Comparison of ENCODE assay signal across 8 cellular contexts in the genomic region with DNA sequence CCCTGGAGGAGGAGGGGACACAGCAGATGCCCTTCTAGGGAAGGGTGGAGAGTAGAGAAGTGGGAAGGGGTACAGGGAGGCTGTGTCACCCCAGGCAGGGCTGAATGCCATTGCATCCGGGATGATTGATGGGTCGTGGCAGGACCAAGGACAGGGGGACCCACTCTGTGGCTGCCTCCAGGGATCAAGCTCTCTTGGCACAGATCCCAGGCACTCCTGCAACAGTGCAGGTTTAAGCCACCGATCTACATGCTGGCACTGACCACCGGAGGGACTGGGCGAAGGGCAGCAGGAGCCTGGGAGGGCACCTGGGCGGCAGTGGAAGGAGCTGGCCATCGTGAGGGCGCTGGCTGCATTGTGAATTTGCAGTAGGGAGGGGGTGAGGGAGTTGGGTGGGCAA. TPM values are rescaled to one million over a fixed set of nuclear protein-coding genes. Genes with fewer than 3 reads are reported as not detected.
DNase-seq lines count a peak whose midpoint lies in the region; ATAC-seq and TF ChIP-seq lines count a peak whose summit lies in the region.
"Not testable (repeated sequence)": the region's sequence is repeated elsewhere in the genome, so short reads cannot be mapped to it uniquely, and the experiment has no call there.

No MANE protein-coding gene starts in this region.

- not testable (repeated sequence) for H3K9me3 ChIP-seq in DOHH2 (ENCODE audit: control insufficient read depth, insufficient read depth, low read length); PC-3 (ENCODE audit: low read length); lower lobe of right lung

- H3K4me3 ChIP-seq in DOHH2 (ENCODE audit: low read length); PC-3 (ENCODE audit: low read length); lower lobe of right lung: not testable (repeated sequence)
- H3K4me3 ChIP-seq in foreskin fibroblast (ENCODE audit: low read depth in 1 of 2, low read length in 2 of 2): peak overlapping the region; percentile 40 to 51

- not testable (repeated sequence) for H3K36me3 Mint-ChIP-seq in activated T-cell treated with anti-CD3 and anti-CD28 coated beads, Interleukin-2, amount 50 U/mL, for 72 hours (ENCODE audit: insufficient read depth in 2 of 2); central memory CD8-positive, alpha-beta T cell (ENCODE audit: insufficient read depth); osteocyte (ENCODE audit: unreplicated experiment); type B pancreatic cell

- H3K27me3 ChIP-seq in DOHH2 (ENCODE audit: control insufficient read depth, low read length); PC-3 (ENCODE audit: low read length); lower lobe of right lung (ENCODE audit: low read depth): not testable (repeated sequence)

- not testable (repeated sequence) for H3K9me2 ChIP-seq in DOHH2 (replicated peaks; ENCODE audit: control insufficient read depth, low read length); PC-3 (replicated peaks; ENCODE audit: low read length)

- H4K20me1 ChIP-seq in DOHH2 (ENCODE audit: control insufficient read depth, insufficient read depth, low read depth, low read length); PC-3 (ENCODE audit: low read length): not testable (repeated sequence)

- H2AFZ ChIP-seq in PC-3 (ENCODE audit: low read length): not testable (repeated sequence)

- H3K4me1 ChIP-seq in DOHH2 (ENCODE audit: control insufficient read depth, low read length); lower lobe of right lung: not testable (repeated sequence)
- H3K4me1 ChIP-seq in PC-3 (ENCODE audit: insufficient read depth, low read length): peaks cover 10% of the 10 kb centered on the region; the same call in 1 of the 2 replicates

- not testable (repeated sequence) for H3K79me2 ChIP-seq in DOHH2 (ENCODE audit: control insufficient read depth, low read length); PC-3 (ENCODE audit: low read length)

- intact Hi-C loops in PC-3 (cut with micrococcal nuclease); lower lobe of right lung (cut with DNase I): not testable (repeated sequence)

- DNase-seq in PC-3; activated T-cell treated with anti-CD3 and anti-CD28 coated beads, Interleukin-2, amount 50 U/mL, for 72 hours; central memory CD8-positive, alpha-beta T cell (ENCODE audit: low spot score in 2 of 2); foreskin fibroblast; lower lobe of right lung; osteocyte (ENCODE audit: extremely low spot score, unreplicated experiment); type B pancreatic cell (ENCODE audit: extremely low spot score, unreplicated experiment): not testable (repeated sequence)

- TF ChIP-seq CTCF in DOHH2 (IDR thresholded peaks at IDR 0.05; ENCODE audit: low read depth, low read length, poor library complexity, severe bottlenecking); PC-3 (conservative IDR thresholded peaks at IDR 0.05; ENCODE audit: low read depth, low read length); foreskin fibroblast (IDR thresholded peaks at IDR 0.05; ENCODE audit: low read depth, low read length); lower lobe of right lung (IDR thresholded peaks at IDR 0.05); osteocyte (IDR thresholded peaks at IDR 0.05); type B pancreatic cell (conservative IDR thresholded peaks at IDR 0.05): not testable (repeated sequence)

- H3F3A ChIP-seq in DOHH2 (ENCODE audit: control insufficient read depth, insufficient read depth); PC-3 (ENCODE audit: low read length, unreplicated experiment): not testable (repeated sequence)

- POLR2A ChIA-PET in PC-3 (lab: Charles Lee; ENCODE audit: unreplicated experiment): not testable (repeated sequence)

- not testable (repeated sequence) for H3K4me1 Mint-ChIP-seq in activated T-cell treated with anti-CD3 and anti-CD28 coated beads, Interleukin-2, amount 50 U/mL, for 72 hours (ENCODE audit: low read depth); central memory CD8-positive, alpha-beta T cell; osteocyte (ENCODE audit: unreplicated experiment)
- peaks cover 11% of the 10 kb centered on the region for H3K4me1 Mint-ChIP-seq in type B pancreatic cell (ENCODE audit: unreplicated experiment)

- H3K27ac Mint-ChIP-seq in activated T-cell treated with anti-CD3 and anti-CD28 coated beads, Interleukin-2, amount 50 U/mL, for 72 hours; central memory CD8-positive, alpha-beta T cell (ENCODE audit: low read depth); osteocyte (ENCODE audit: unreplicated experiment); type B pancreatic cell: not testable (repeated sequence)

- H3K9ac ChIP-seq in PC-3 (ENCODE audit: low read length): not testable (repeated sequence)

- not testable (repeated sequence) for H3K36me3 ChIP-seq in DOHH2 (ENCODE audit: control insufficient read depth, low read length); PC-3 (ENCODE audit: low read depth, low read length); lower lobe of right lung

- ATAC-seq in PC-3 (peak; percentile 27; the same call in 1 of the 2 replicates), lower lobe of right lung (peak; percentile 33 to 45)
- not testable (repeated sequence) for ATAC-seq in activated T-cell treated with anti-CD3 and anti-CD28 coated beads, Interleukin-2, amount 50 U/mL, for 72 hours (replicated peaks in 1 of 2); central memory CD8-positive, alpha-beta T cell (replicated peaks; ENCODE audit: extremely low read depth, poor library complexity, severe bottlenecking)

- BruUV-seq in PC-3 (replicated peaks; lab: Mats Ljungman, UMichigan): not testable (repeated sequence)

- peaks cover 16% of the 10 kb centered on the region for H3K27me3 Mint-ChIP-seq in activated T-cell treated with anti-CD3 and anti-CD28 coated beads, Interleukin-2, amount 50 U/mL, for 72 hours (ENCODE audit: low read depth)
- peaks cover 60% of the 10 kb centered on the region for H3K27me3 Mint-ChIP-seq in central memory CD8-positive, alpha-beta T cell
- not testable (repeated sequence) for H3K27me3 Mint-ChIP-seq in osteocyte (ENCODE audit: unreplicated experiment); type B pancreatic cell

- H3K4me3 Mint-ChIP-seq in activated T-cell treated with anti-CD3 and anti-CD28 coated beads, Interleukin-2, amount 50 U/mL, for 72 hours: peak overlapping the region; percentile 55 to 65
- peak overlapping the region; percentile 49 for H3K4me3 Mint-ChIP-seq in central memory CD8-positive, alpha-beta T cell
- H3K4me3 Mint-ChIP-seq in osteocyte (ENCODE audit: unreplicated experiment) (peak overlapping the region; percentile 69), type B pancreatic cell (peak overlapping the region; percentile 77)

- CTCF ChIA-PET in PC-3 (lab: Charles Lee): not testable (repeated sequence)

- 0 out of 2 replicates have a peak overlapping the region, but pooled peaks have one; percentile 19 for H3K4me2 ChIP-seq in DOHH2 (ENCODE audit: low read length)
- H3K4me2 ChIP-seq in PC-3 (ENCODE audit: low read length): not testable (repeated sequence)

- H3K27ac ChIP-seq in DOHH2 (ENCODE audit: low read depth, low read length); PC-3 (ENCODE audit: low read length); lower lobe of right lung: not testable (repeated sequence)

- H3K9me3 Mint-ChIP-seq in activated T-cell treated with anti-CD3 and anti-CD28 coated beads, Interleukin-2, amount 50 U/mL, for 72 hours; central memory CD8-positive, alpha-beta T cell; osteocyte (ENCODE audit: unreplicated experiment); type B pancreatic cell: not testable (repeated sequence)

RNA-seq across cellular contexts. Expression of a gene that starts 22.6 kb away (rescaled TPM):
- total RNA-seq in PC-3 (2014; rRNA removed) (66.8 and 70.2 TPM in 2 replicates), lower lobe of right lung (18.3 TPM), osteocyte (82.3 and 92.3 TPM in 2 replicates), type B pancreatic cell (ENCODE audit: low replicate concordance) (51.8 and 62.9 TPM in 2 replicates)
- 1 to 10 TPM; 2.3 to 2.8 TPM for total RNA-seq in activated T-cell treated with anti-CD3 and anti-CD28 coated beads, Interleukin-2, amount 50 U/mL, for 72 hours

RNA-seq across cellular contexts. Expression of a gene that starts 47.5 kb away (rescaled TPM):
- total RNA-seq in PC-3 (2014; rRNA removed): 5.1 and 6.5 TPM in 2 replicates
- total RNA-seq in activated T-cell treated with anti-CD3 and anti-CD28 coated beads, Interleukin-2, amount 50 U/mL, for 72 hours: under 1 TPM in 1 of 2 donors, not detected in 1; 0.35 TPM
- total RNA-seq in lower lobe of right lung: 0.59 TPM
- 61.7 and 67.2 TPM in 2 replicates for total RNA-seq in osteocyte
- 37.8 and 158 TPM in 2 replicates for total RNA-seq in type B pancreatic cell (ENCODE audit: low replicate concordance)
